ENCODE assay signal across 8 cellular contexts in genomic region chr2:70258532-70258875, GRCh38. TPM values are rescaled to one million over a fixed set of nuclear protein-coding genes. Genes with fewer than 3 reads are reported as not detected.
A peak's percentile ranks its signal among the peaks of the same experiment; 100 is the strongest.
DNase-seq lines count a peak whose midpoint lies in the region; TF ChIP-seq lines count a peak whose summit lies in the region.

No MANE protein-coding gene starts in this region.

- peak overlapping the region; percentile 96 for H3K9ac ChIP-seq in adipocyte (ENCODE audit: low read length)

- intact Hi-C loops in left ventricle myocardium inferior (cut with micrococcal nuclease) (no loop called here), posterior cingulate gyrus (cut with DNase I) (no loop called here)

- H3K27me3 ChIP-seq in HL-60 (ENCODE audit: insufficient read depth, poor library complexity, severe bottlenecking) (no peaks in the 10 kb centered on the region), adipocyte (replicated peaks; ENCODE audit: control insufficient read depth, insufficient read depth, low read length) (no peaks in the 10 kb centered on the region), left ventricle myocardium inferior (ENCODE audit: low read depth) (no peaks in the 10 kb centered on the region)

- H3K9me3 ChIP-seq in adipocyte (ENCODE audit: control insufficient read depth, low read length) (no peaks in the 10 kb centered on the region), left ventricle myocardium inferior (replicated peaks) (no peaks in the 10 kb centered on the region)

- H3K36me3 ChIP-seq in adipocyte (ENCODE audit: control insufficient read depth, insufficient read depth, low read length, severe bottlenecking) (peaks cover 23% of the 10 kb centered on the region), left ventricle myocardium inferior (peaks cover 34% of the 10 kb centered on the region)

- H3K4me1 ChIP-seq in adipocyte (ENCODE audit: control insufficient read depth, insufficient read depth, low read length) = peaks cover 36% of the 10 kb centered on the region
- H3K4me1 ChIP-seq in left ventricle myocardium inferior = peaks cover 60% of the 10 kb centered on the region

- DNase-seq in NCI-H1105 treated with DMSO at 0.1 percent for 48 hours (lab: John Stamatoyannopoulos, UW) (peak; percentile 47), NCI-H1105 (lab: John Stamatoyannopoulos, UW) (no peak), HL-60 (ENCODE audit: low read depth in 1 of 2, low spot score in 1 of 2) (no peak), adipocyte (ENCODE audit: low read depth) (peak; percentile 33), left ventricle myocardium inferior (peak; percentile 85), posterior cingulate gyrus (peak in 8 of 10 donors; percentile 22 to 90 (median 42)), GOT3 (lab: John Stamatoyannopoulos, UW) (no peak), GM19238 (ENCODE audit: insufficient read length, low spot score) (no peak)

- TF ChIP-seq CTCF in HL-60 (IDR thresholded peaks at IDR 0.05; ENCODE audit: insufficient read depth, low read length) = no peak
- no peak for TF ChIP-seq CTCF in left ventricle myocardium inferior (IDR thresholded peaks at IDR 0.05; ENCODE audit: borderline replicate concordance)

- H3K27ac ChIP-seq in HL-60 (replicated peaks) (no peak overlapping the region), left ventricle myocardium inferior (replicated peaks) (peak overlapping the region; percentile 97)

- H3K4me3 ChIP-seq in HL-60 (replicated peaks; ENCODE audit: insufficient read depth, low read length) = peak overlapping the region; percentile 76
- peak overlapping the region; percentile 95 for H3K4me3 ChIP-seq in adipocyte (ENCODE audit: low read length)
- H3K4me3 ChIP-seq in left ventricle myocardium inferior = peak overlapping the region; percentile 97

RNA-seq across cellular contexts. Expression of gene PCYOX1, which starts 0.6 kb away (rescaled TPM):
- total RNA-seq in left ventricle myocardium inferior = 84.6 TPM

RNA-seq across cellular contexts. Expression of gene TIA1, which starts 10.1 kb away (rescaled TPM):
- total RNA-seq in left ventricle myocardium inferior = 45.1 TPM

RNA-seq across cellular contexts. Expression of gene SNRPG, which starts 35.0 kb away (rescaled TPM):
- total RNA-seq in left ventricle myocardium inferior = 138 TPM

RNA-seq across cellular contexts. Expression of gene FAM136A, which starts 43.4 kb away (rescaled TPM):
- total RNA-seq in left ventricle myocardium inferior = 26.0 TPM

Comparison
In these comparisons a context has a peak if more than half of its experiments do, and no peak if none do; other contexts are left out.
1. DNase-seq: peak in NCI-H1105 treated with DMSO at 0.1 percent for 48 hours (single experiment), adipocyte (single experiment), left ventricle myocardium inferior (single experiment) and posterior cingulate gyrus (8 of 10); none in NCI-H1105 (single experiment), HL-60 (0 of 2), GOT3 (single experiment) and GM19238 (single experiment).
2. Peak in every context shown above with its lines, with median percentiles within 50 percentile points of each other: H3K4me3 ChIP-seq.